8 cellular contexts compared by ENCODE assay signal in the genomic region with DNA sequence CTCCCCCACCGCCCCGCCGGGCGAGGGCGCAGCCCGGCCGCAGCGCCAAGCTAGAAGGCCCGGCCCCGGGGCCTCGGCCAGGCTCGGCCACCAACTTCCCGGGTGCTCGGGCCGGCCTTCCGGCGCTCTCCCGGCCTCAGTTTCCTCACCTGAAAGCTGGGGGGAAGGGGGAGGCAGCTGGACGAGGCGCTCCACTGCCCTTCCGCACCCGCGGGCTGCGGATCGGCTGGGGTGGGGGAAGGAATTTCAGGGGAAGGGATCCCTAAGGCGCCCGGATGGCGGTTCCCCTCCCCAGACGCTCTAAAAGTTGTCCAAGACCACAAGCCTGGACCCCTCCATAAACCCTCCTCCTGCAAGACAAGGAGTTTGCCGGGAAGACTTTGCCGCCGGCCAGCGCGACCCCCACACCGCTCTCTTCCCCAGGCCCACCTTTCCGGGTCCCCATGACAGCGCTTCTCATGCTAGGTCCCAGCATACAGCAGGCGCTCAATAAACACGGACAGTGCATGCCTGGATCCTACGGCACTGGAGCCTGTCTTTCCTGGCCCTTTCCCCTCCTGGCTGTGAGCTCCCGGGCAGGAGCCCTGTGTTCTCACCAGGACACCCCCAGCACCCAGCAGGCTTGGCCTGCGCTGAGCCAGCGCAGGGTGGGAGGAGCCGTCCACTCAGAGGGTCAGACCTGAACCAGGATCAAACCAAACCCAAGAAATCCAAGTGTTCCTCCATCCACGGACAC. TPM values are rescaled to one million over a fixed set of nuclear protein-coding genes. Genes with fewer than 3 reads are reported as not detected.
A peak's percentile ranks its signal among the peaks of the same experiment; 100 is the strongest.
DNase-seq lines count a peak whose midpoint lies in the region; ATAC-seq and TF ChIP-seq lines count a peak whose summit lies in the region.
"Had no signal": no experiment of that assay in that cellular context is flagged by ENCODE, and none has a peak within 500 bp of the region (broad histone marks: within the 10 kb centered on the region; RNA-seq: fewer than 3 reads in every experiment).

No MANE protein-coding gene starts in this region.

- peaks cover 68% of the 10 kb centered on the region for H3K27me3 Mint-ChIP-seq in brain
- peaks cover 27% of the 10 kb centered on the region for H3K27me3 Mint-ChIP-seq in memory B cell

- H3K27ac Mint-ChIP-seq in brain, result peak overlapping the region in 2 of 5 experiments; percentile 33 to 84
- no peak overlapping the region for H3K27ac Mint-ChIP-seq in memory B cell

- ATAC-seq in memory B cell (ENCODE audit: low read depth) (no peak), thoracic aorta (ENCODE audit: insufficient number of reproducible peaks, low FRiP score, low read depth) (no peak), GM21825 (IDR thresholded peaks at IDR 0.05; ENCODE audit: unreplicated experiment) (no peak)

- H4K20me1 ChIP-seq in OCI-LY3 (ENCODE audit: insufficient read depth, low read length), result no peaks in the 10 kb centered on the region

- H3K4me3 Mint-ChIP-seq in brain, result peak overlapping the region; percentile 76 to 86 (median 81)
- H3K4me3 Mint-ChIP-seq in memory B cell, result peak overlapping the region; percentile 73

- H3K4me1 ChIP-seq in OCI-LY3 (ENCODE audit: low read length) (peaks cover 50% of the 10 kb centered on the region), thoracic aorta (ENCODE audit: control insufficient read depth in 1 of 2, low read depth in 2 of 2) (peaks cover 6 to 26% of the 10 kb centered on the region in 2 donors)

- in situ Hi-C loops in GM13976 (cut with MboI; ENCODE audit: low sequenced_read_pairs, unreplicated experiment), result no loop called here

- no peak overlapping the region for H2AFZ ChIP-seq in OCI-LY3 (ENCODE audit: low read depth, low read length)

- no peaks in the 10 kb centered on the region for H3K79me2 ChIP-seq in OCI-LY3 (ENCODE audit: low read length)

- H3K4me3 ChIP-seq in OCI-LY3 (ENCODE audit: low read length) (peak overlapping the region; percentile 22; the same call in 1 of the 2 replicates), thoracic aorta (peak overlapping the region; percentile 29)

- no peaks in the 10 kb centered on the region for H3K36me3 Mint-ChIP-seq in brain
- H3K36me3 Mint-ChIP-seq in memory B cell, result no peaks in the 10 kb centered on the region

- H3K27me3 ChIP-seq in OCI-LY3 (ENCODE audit: low read depth, low read length), result no peaks in the 10 kb centered on the region
- no peaks in the 10 kb centered on the region for H3K27me3 ChIP-seq in thoracic aorta (replicated peaks; ENCODE audit: insufficient read depth)

- H3K9ac ChIP-seq in OCI-LY3 (ENCODE audit: low read length), result peak overlapping the region; percentile 11; the same call in 1 of the 2 replicates

- H3K36me3 ChIP-seq in OCI-LY3 (replicated peaks; ENCODE audit: low read depth, low read length), result no peaks in the 10 kb centered on the region
- H3K36me3 ChIP-seq in thoracic aorta, result no peaks in the 10 kb centered on the region

- H3K9me3 ChIP-seq in OCI-LY3 (ENCODE audit: insufficient read depth, low read length), result no peaks in the 10 kb centered on the region
- H3K9me3 ChIP-seq in thoracic aorta, result no peaks in the 10 kb centered on the region

- H3K9me3 Mint-ChIP-seq in brain (peaks cover 0 to 3% (median 0%) of the 10 kb centered on the region in 5 experiments), memory B cell (no peaks in the 10 kb centered on the region)

- peaks cover 34% of the 10 kb centered on the region for H3K4me1 Mint-ChIP-seq in brain
- H3K4me1 Mint-ChIP-seq in memory B cell, result peaks cover 12% of the 10 kb centered on the region

- DNase-seq in memory B cell (ENCODE audit: low spot score in 2 of 2), result no peak
- no peak for DNase-seq in thoracic aorta (ENCODE audit: low spot score)
- DNase-seq in GM13976 (ENCODE audit: low spot score), result no peak
- no peak for DNase-seq in SIG-M5 treated with dmso at 0.1 percent for 504 hours (lab: John Stamatoyannopoulos, UW; ENCODE audit: unreplicated experiment)
- DNase-seq: activated CD4-positive, alpha-beta T cell treated with anti-CD3 and anti-CD28 coated beads, Interleukin-2, amount 50 U/mL, for 48 hours had no signal

- no peak for TF ChIP-seq CTCF in OCI-LY3 (IDR thresholded peaks at IDR 0.05; ENCODE audit: low read depth, low read length)
- no peak for TF ChIP-seq CTCF in brain (conservative IDR thresholded peaks at IDR 0.05)
- no peak for TF ChIP-seq CTCF in thoracic aorta (IDR thresholded peaks at IDR 0.05)
- no peak for TF ChIP-seq CTCF in GM13976 (IDR thresholded peaks at IDR 0.05; ENCODE audit: borderline replicate concordance, control extremely low read depth, extremely low read depth, insufficient read depth, missing control alignments)

- H3K27ac ChIP-seq in OCI-LY3 (ENCODE audit: low read length) (peak overlapping the region; percentile 5; the same call in 1 of the 2 replicates), thoracic aorta (no peak overlapping the region)

- peak overlapping the region; percentile 39 for H3K4me2 ChIP-seq in OCI-LY3 (ENCODE audit: low read length)

RNA-seq across cellular contexts. Expression of a gene that starts 18.1 kb away (rescaled TPM):
- 19.3 TPM for polyA plus RNA-seq in brain (ENCODE audit: insufficient read depth, low read depth, low replicate concordance)
- under 1 TPM; 0.27 to 0.85 TPM for total RNA-seq in thoracic aorta
